ENCODE assay signal across 8 cellular contexts in genomic region chr4:165327211-165328100, GRCh38. TPM values are rescaled to one million over a fixed set of nuclear protein-coding genes. Genes with fewer than 3 reads are reported as not detected.
A peak's percentile ranks its signal among the peaks of the same experiment; 100 is the strongest.
DNase-seq lines count a peak whose midpoint lies in the region; ATAC-seq and TF ChIP-seq lines count a peak whose summit lies in the region.

Gene MSMO1 (plus strand): TSS chr4:165327669. CDS start chr4:165333371, 5,702 bp downstream.

- no peak within 1 kb of the TSS for H3K27ac Mint-ChIP-seq in activated naive CD4-positive, alpha-beta T cell treated with anti-CD3 and anti-CD28 coated beads, Interleukin-2, amount 50 U/mL, for 72 hours

- DNase-seq in GM10266 (ENCODE audit: extremely low spot score) (peak; percentile 90), NCI-H1092 treated with DMSO at 0.1 percent for 48 hours (lab: John Stamatoyannopoulos, UW) (peak; percentile 99), glomerular endothelial cell (ENCODE audit: extremely low read depth, low read depth, low spot score) (peak; percentile 85), occipital lobe (lab: John Stamatoyannopoulos, UW) (peak; percentile 99)
- DNase-seq in activated naive CD4-positive, alpha-beta T cell treated with anti-CD3 and anti-CD28 coated beads, Interleukin-2, amount 50 U/mL, for 72 hours (ENCODE audit: low spot score in 2 of 2): peak; percentile 96 to 99

- TF ChIP-seq CTCF in GM10266 (IDR thresholded peaks at IDR 0.05; ENCODE audit: control insufficient read depth, insufficient read depth, low read depth, missing control alignments): no peak

- H3K27ac ChIP-seq in temporal lobe (ENCODE audit: low read depth, low read length): peak within 1 kb of the TSS; percentile 92

- H3K36me3 Mint-ChIP-seq in activated naive CD4-positive, alpha-beta T cell treated with anti-CD3 and anti-CD28 coated beads, Interleukin-2, amount 50 U/mL, for 72 hours: peaks cover 5 to 33% of the 10 kb centered on the region in 2 donors

- H3K9me3 Mint-ChIP-seq in activated naive CD4-positive, alpha-beta T cell treated with anti-CD3 and anti-CD28 coated beads, Interleukin-2, amount 50 U/mL, for 72 hours: no peaks in the 10 kb centered on the region

- peak; percentile 97 for ATAC-seq in HG02623 (IDR thresholded peaks at IDR 0.05; ENCODE audit: unreplicated experiment)
- ATAC-seq in SK-N-SH treated with all-trans-retinoic acid at 6 μM for 48 hours: peak; percentile 96
- peak; percentile 97 to 98 for ATAC-seq in activated naive CD4-positive, alpha-beta T cell treated with anti-CD3 and anti-CD28 coated beads, Interleukin-2, amount 50 U/mL, for 72 hours

TF ChIP-seq in SK-N-SH treated with all-trans-retinoic acid at 6 μM for 48 hours, 23 proteins besides CTCF, POLR2A, EP300 and RAD21:
- TF ChIP-seq ZNF8 (CRISPR knock-in tag; IDR thresholded peaks at IDR 0.05) (no peak), ZNF565 (CRISPR knock-in tag; conservative IDR thresholded peaks at IDR 0.05; ENCODE audit: low read depth) (no peak)

RNA-seq across cellular contexts. Expression of gene MSMO1, which starts in this region (rescaled TPM):
- 10 to 100 TPM; 58.2 to 65.5 TPM for total RNA-seq in activated naive CD4-positive, alpha-beta T cell treated with anti-CD3 and anti-CD28 coated beads, Interleukin-2, amount 50 U/mL, for 72 hours
- total RNA-seq in glomerular endothelial cell (75.5 and 77.6 TPM in 2 replicates), occipital lobe (482 TPM), temporal lobe (357 TPM)

Comparison
In these comparisons a context has a peak if more than half of its experiments do, and no peak if none do; other contexts are left out.
1. Peak in every context shown above with its lines: DNase-seq, ATAC-seq and H3K27ac ChIP-seq.